Comparison of ENCODE assay signal across 25 cellular contexts in the genomic region with DNA sequence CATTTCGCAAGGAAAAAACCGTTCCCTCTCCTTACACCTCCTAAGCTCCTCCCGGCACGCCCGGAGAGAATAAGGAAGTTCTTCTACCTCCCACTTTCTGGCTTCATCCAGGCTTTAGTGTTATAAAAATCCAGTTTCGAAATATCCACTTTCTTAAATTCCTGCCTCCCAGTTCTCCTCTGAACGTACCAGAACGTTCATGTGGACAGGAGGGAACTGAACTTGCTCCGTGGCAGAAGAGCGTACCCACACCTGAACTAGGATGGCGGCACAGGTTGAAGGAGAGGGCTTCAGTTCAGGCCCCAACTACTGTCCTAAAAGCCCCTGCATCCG. TPM values are rescaled to one million over a fixed set of nuclear protein-coding genes. Genes with fewer than 3 reads are reported as not detected.
DNase-seq lines count a peak whose midpoint lies in the region; ATAC-seq and TF ChIP-seq lines count a peak whose summit lies in the region.
"Had no signal": no experiment of that assay in that cellular context is flagged by ENCODE, and none has a peak within 500 bp of the region (broad histone marks: within the 10 kb centered on the region; RNA-seq: fewer than 3 reads in every experiment).

No MANE protein-coding gene starts in this region.

- H3K36me3 Mint-ChIP-seq in nephron (ENCODE audit: low read depth), result no peaks in the 10 kb centered on the region
- H3K36me3 Mint-ChIP-seq: CD8-positive, alpha-beta T cell had no signal

- H3K9me3 Mint-ChIP-seq in nephron, result no peaks in the 10 kb centered on the region
- H3K9me3 Mint-ChIP-seq: CD8-positive, alpha-beta T cell; effector memory CD8-positive, alpha-beta T cell had no signal

- TF ChIP-seq CTCF in hepatocyte (IDR thresholded peaks at IDR 0.05; ENCODE audit: poor library complexity) (no peak), nephron (IDR thresholded peaks at IDR 0.05; ENCODE audit: unreplicated experiment in 3 of 3) (no peak), suprapubic skin (IDR thresholded peaks at IDR 0.05) (no peak)

- no peak overlapping the region for H3K9ac ChIP-seq in GM23248

- WGBS in hepatocyte (ENCODE audit: low lambda C conversion rate, missing lambda C conversion rate), result 11% methylated on average over 12 of the region's 12 CpGs
- WGBS in suprapubic skin, result 27% methylated on average over 12 of the region's 12 CpGs
- 30 to 31% methylated on average over 12 of the region's 12 CpGs for WGBS in GM23248 (ENCODE audit: low coverage in 1 of 2, low lambda C conversion rate in 2 of 2, missing lambda C conversion rate in 2 of 2), 2 experiments

- H3K4me2 ChIP-seq in hepatocyte (peak overlapping the region; percentile 77), GM23248 (ENCODE audit: unreplicated experiment) (no peak overlapping the region)

- no peak overlapping the region for H3K27ac Mint-ChIP-seq in nephron
- H3K27ac Mint-ChIP-seq: CD8-positive, alpha-beta T cell; effector memory CD8-positive, alpha-beta T cell; T-helper 17 cell had no signal

- no peak overlapping the region for H3K27ac ChIP-seq in hepatocyte
- H3K27ac ChIP-seq in suprapubic skin, result no peak overlapping the region
- no peak overlapping the region for H3K27ac ChIP-seq in GM23248
- H3K27ac ChIP-seq: 22Rv1, body of pancreas, tibial nerve, WERI-Rb-1 had no signal

- H2AFZ ChIP-seq in hepatocyte, result no peak overlapping the region
- no peak overlapping the region for H2AFZ ChIP-seq in GM23248

- H3F3A ChIP-seq in GM23248 (ENCODE audit: insufficient read depth), result no peaks in the 10 kb centered on the region

- peak; percentile 54 for DNase-seq in DMS53 (lab: John Stamatoyannopoulos, UW)
- no peak for DNase-seq in DMS53 treated with DMSO at 0.1 percent for 48 hours (lab: John Stamatoyannopoulos, UW; ENCODE audit: unreplicated experiment)
- DNase-seq in hepatocyte (ENCODE audit: low spot score), result no peak
- no peak for DNase-seq in suprapubic skin (ENCODE audit: low spot score in 2 of 2)
- DNase-seq in GM23248, result no peak
- DNase-seq in epidermal melanocyte (ENCODE audit: insufficient read length, low spot score), result no peak
- DNase-seq: activated CD4-positive, alpha-beta T cell treated with anti-CD3 and anti-CD28 coated beads, Interleukin-2, amount 50 U/mL, for 48 hours; activated effector memory CD4-positive, alpha-beta T cell treated with Interleukin-2 at 50 U/mL for 16 hours; body of pancreas; CD8-positive, alpha-beta T cell; DMS79; effector memory CD8-positive, alpha-beta T cell; NCI-H510A treated with DMSO at 0.1 percent for 48 hours; nucleus accumbens; stimulated activated CD4-positive, alpha-beta T cell treated with anti-CD3 and anti-CD28 coated beads, Interleukin-2, amount 100 ng/mL, for 48 hours; stimulated activated naive CD8-positive, alpha-beta T cell treated with anti-CD3 and anti-CD28 coated beads, Interleukin-15, Interleukin-2, amounts not matched to agents 100 U/mL and 50 U/mL, for 24 hours; T-helper 17 cell; WERI-Rb-1 had no signal

- H3K79me2 ChIP-seq in hepatocyte (no peaks in the 10 kb centered on the region), GM23248 (ENCODE audit: insufficient read depth) (no peaks in the 10 kb centered on the region)

- H4K20me1 ChIP-seq in hepatocyte (ENCODE audit: insufficient read depth, poor library complexity, severe bottlenecking) (no peaks in the 10 kb centered on the region), GM23248 (ENCODE audit: insufficient read depth) (no peaks in the 10 kb centered on the region)

- no peak for ATAC-seq in GM19455 (IDR thresholded peaks at IDR 0.05; ENCODE audit: unreplicated experiment)
- ATAC-seq: body of pancreas; CD8-positive, alpha-beta T cell; effector memory CD8-positive, alpha-beta T cell; left ventricle myocardium superior; stimulated activated naive CD8-positive, alpha-beta T cell treated with anti-CD3 and anti-CD28 coated beads, Interleukin-15, Interleukin-2, amounts not matched to agents 100 U/mL and 50 U/mL, for 24 hours; T-helper 17 cell had no signal

- H3K27me3 Mint-ChIP-seq in nephron (ENCODE audit: low read depth), result peaks cover 98% of the 10 kb centered on the region

- H3K9me3 ChIP-seq in hepatocyte (ENCODE audit: low read depth), result no peaks in the 10 kb centered on the region
- no peaks in the 10 kb centered on the region for H3K9me3 ChIP-seq in suprapubic skin
- H3K9me3 ChIP-seq in GM23248 (ENCODE audit: low read depth), result no peaks in the 10 kb centered on the region
- H3K9me3 ChIP-seq: body of pancreas, tibial nerve had no signal

- H3K36me3 ChIP-seq in hepatocyte (replicated peaks; ENCODE audit: insufficient read depth, low read depth), result no peaks in the 10 kb centered on the region
- no peaks in the 10 kb centered on the region for H3K36me3 ChIP-seq in suprapubic skin
- no peaks in the 10 kb centered on the region for H3K36me3 ChIP-seq in GM23248 (ENCODE audit: low read depth)
- H3K36me3 ChIP-seq: tibial nerve, WERI-Rb-1 had no signal

- H3K27me3 ChIP-seq in hepatocyte (peaks cover 100% of the 10 kb centered on the region), suprapubic skin (peaks cover 98% of the 10 kb centered on the region), GM23248 (replicated peaks; ENCODE audit: insufficient read depth) (peaks cover 89% of the 10 kb centered on the region)

- H3K4me1 ChIP-seq in hepatocyte (ENCODE audit: insufficient read depth), result peaks cover 25% of the 10 kb centered on the region
- peaks cover 45% of the 10 kb centered on the region for H3K4me1 ChIP-seq in suprapubic skin
- H3K4me1 ChIP-seq in GM23248 (ENCODE audit: insufficient read depth), result no peaks in the 10 kb centered on the region

- H3K9me2 ChIP-seq in hepatocyte (replicated peaks; ENCODE audit: insufficient read depth), result no peaks in the 10 kb centered on the region
- H3K9me2 ChIP-seq in GM23248 (ENCODE audit: insufficient read depth), result no peaks in the 10 kb centered on the region

- no peak for TF ChIP-seq EP300 in suprapubic skin (IDR thresholded peaks at IDR 0.05)

- no peak for TF ChIP-seq POLR2A in suprapubic skin (IDR thresholded peaks at IDR 0.05)

- in situ Hi-C loops in GM23248 (cut with MboI), result no loop called here

- H3K4me3 Mint-ChIP-seq in nephron, result peak overlapping the region; percentile 16 to 65 (median 61)
- H3K4me3 Mint-ChIP-seq: CD8-positive, alpha-beta T cell; effector memory CD8-positive, alpha-beta T cell; T-helper 17 cell had no signal

- peaks cover 39% of the 10 kb centered on the region for H3K4me1 Mint-ChIP-seq in nephron

- H3K4me3 ChIP-seq in hepatocyte (peak overlapping the region; percentile 16), suprapubic skin (peak overlapping the region; percentile 8), GM23248 (no peak overlapping the region)
- H3K4me3 ChIP-seq: body of pancreas, tibial nerve had no signal

RNA-seq across cellular contexts. Expression of gene LMX1A, which starts 4.4 kb away (rescaled TPM):
- total RNA-seq in hepatocyte, result not detected in 2 replicates
- not detected in 2 replicates for polyA plus RNA-seq in hepatocyte
- under 1 TPM in 1 of 4 donors, not detected in 3; 0.44 TPM for total RNA-seq in suprapubic skin
- not detected in 2 replicates for total RNA-seq in GM23248 (2014; rRNA removed; shearing (Covaris generic))
- polyA plus RNA-seq in GM23248 (2016; fragmentation: Nextera tagmentation; extraction: Ambion mirVana), result not detected in 2 replicates
- total RNA-seq: body of pancreas; CD8-positive, alpha-beta T cell; left ventricle myocardium superior; M059J; SK-MEL-5; T-helper 17 cell had no signal
